ENCODE assay signal across 26 cellular contexts in the genomic region with DNA sequence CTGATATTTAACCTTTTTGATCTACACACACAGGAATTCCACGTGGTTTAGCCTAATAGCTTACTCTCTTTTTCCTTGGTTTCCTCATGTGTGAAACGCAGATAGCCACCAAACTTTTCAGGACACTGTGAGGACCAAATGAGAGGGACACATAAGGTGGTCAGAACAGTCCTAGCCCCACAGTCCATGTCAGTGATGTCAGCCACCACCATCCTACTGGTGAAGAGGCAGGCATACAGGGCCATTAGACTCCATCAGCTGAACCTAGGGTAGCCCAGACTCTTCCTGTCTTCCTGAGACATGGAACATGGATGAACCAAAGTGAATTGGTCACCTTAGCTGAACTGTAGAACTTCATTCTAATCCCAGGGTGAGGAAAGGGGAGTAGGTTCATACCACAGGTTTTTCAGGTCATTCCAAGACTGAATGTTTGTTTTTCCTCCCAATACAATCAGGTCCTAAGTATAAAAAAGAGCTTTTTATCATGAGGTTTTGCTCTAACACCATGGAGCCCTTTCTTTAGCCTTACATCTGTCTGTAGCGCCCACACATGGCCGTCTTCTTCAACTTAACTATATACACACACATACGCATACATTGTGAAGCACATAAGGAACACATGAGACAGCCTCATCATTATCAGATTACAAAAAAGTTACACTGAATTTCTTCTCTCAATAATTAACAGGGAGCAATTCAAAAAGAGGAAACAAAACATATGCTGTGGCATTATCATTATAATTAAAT. TPM values are rescaled to one million over a fixed set of nuclear protein-coding genes. Genes with fewer than 3 reads are reported as not detected.
DNase-seq lines count a peak whose midpoint lies in the region; ATAC-seq, FAIRE-seq and TF ChIP-seq lines count a peak whose summit lies in the region.
"Had no signal": no experiment of that assay in that cellular context is flagged by ENCODE, and none has a peak within 500 bp of the region (broad histone marks: within the 10 kb centered on the region; RNA-seq: fewer than 3 reads in every experiment).

No MANE protein-coding gene starts in this region.

- in situ Hi-C loops in HepG2 (cut with HindIII; ENCODE audit: extremely low pct_ligation_motif_present, low pct_unique_long_range_greater_than_20kb) = no loop called here

- FAIRE-seq in HepG2 (lab: Jason Lieb, UNC) = no peak
- FAIRE-seq: A549, D721Med, H1 had no signal

- H3K79me2 ChIP-seq in HepG2 (ENCODE audit: insufficient read depth, low read length) = no peaks in the 10 kb centered on the region

- no peak for TF ChIP-seq EP300 in HepG2 (IDR thresholded peaks at IDR 0.05; ENCODE audit: low read depth in 2 of 2, low read length in 2 of 2)
- TF ChIP-seq EP300 in HepG2 (CRISPR knock-in tag; IDR thresholded peaks at IDR 0.05; ENCODE audit: borderline replicate concordance) = no peak

- H3K4me1 Mint-ChIP-seq in activated T-helper 17 cell treated with anti-CD3 and anti-CD28 coated beads, Interleukin-2, amount 50 U/mL, for 72 hours = no peaks in the 10 kb centered on the region

- POLR2A ChIA-PET in HepG2 (lab: Yijun Ruan, JAX) = interaction anchor here (1.4 to 5.8 kb wide), 2 partner anchors 18 to 23 kb away, joined by 3 to 33 read pairs; a partner anchor contains a TSS

- no peak overlapping the region for H2AFZ ChIP-seq in HepG2 (ENCODE audit: low read length)

- no peaks in the 10 kb centered on the region for H3K9me3 ChIP-seq in heart right ventricle
- H3K9me3 ChIP-seq in HepG2 (ENCODE audit: low read length) = no peaks in the 10 kb centered on the region
- no peaks in the 10 kb centered on the region for H3K9me3 ChIP-seq in tibial artery
- H3K9me3 ChIP-seq: A549, lower lobe of right lung, neutrophil, upper lobe of left lung had no signal

- H3K4me1 ChIP-seq in heart right ventricle (peaks cover 0 to 60% (median 34%) of the 10 kb centered on the region in 9 donors), HepG2 (ENCODE audit: insufficient read depth, low read length) (peaks cover 37% of the 10 kb centered on the region), tibial artery (peaks cover 0 to 37% (median 20%) of the 10 kb centered on the region in 4 donors)
- H3K4me1 ChIP-seq: lower lobe of right lung had no signal

- DNase-seq in heart right ventricle = no peak
- DNase-seq in Right ventricle myocardium superior = no peak
- DNase-seq in HepG2 (ENCODE audit: low spot score) = no peak
- DNase-seq in tibial artery = no peak
- DNase-seq in head of caudate nucleus = no peak
- DNase-seq: activated CD4-positive, CD25-positive, alpha-beta regulatory T cell treated with anti-CD3 and anti-CD28 coated beads, Interleukin-2, amount 50 U/mL, for 72 hours; activated CD8-positive, alpha-beta T cell treated with anti-CD3 and anti-CD28 coated beads for 36 hours; activated gamma-delta T cell treated with Interleukin-2 at 50 U/mL for 16 hours; activated T-cell treated with anti-CD3 and anti-CD28 coated beads for 4 hours; cortex of kidney; immature natural killer cell; lower lobe of right lung; NCI-H1694; NCI-H526; SHP77; stimulated activated CD4-positive, alpha-beta T cell treated with anti-CD3 and anti-CD28 coated beads, Interleukin-4, amount 100 ng/mL, for 4 hours; stimulated activated naive CD8-positive, alpha-beta T cell treated with anti-CD3 and anti-CD28 coated beads, Interleukin-15, amount 100 ng/mL, for 72 hours; SW 1271; upper lobe of left lung had no signal

- H3K27ac Mint-ChIP-seq in activated T-helper 17 cell treated with anti-CD3 and anti-CD28 coated beads, Interleukin-2, amount 50 U/mL, for 72 hours = peak overlapping the region; percentile 11
- H3K27ac Mint-ChIP-seq: activated CD8-positive, alpha-beta T cell treated with anti-CD3 and anti-CD28 coated beads for 36 hours had no signal

- H3K36me3 ChIP-seq in heart right ventricle (peaks cover 0 to 8% (median 0%) of the 10 kb centered on the region in 9 donors), HepG2 (replicated peaks in 1 of 2; ENCODE audit: control insufficient read depth in 1 of 2, insufficient read depth in 2 of 2, low read length in 2 of 2) (no peaks in the 10 kb centered on the region), tibial artery (peaks cover 0 to 4% (median 0%) of the 10 kb centered on the region in 3 donors)
- H3K36me3 ChIP-seq: neutrophil had no signal

- no peaks in the 10 kb centered on the region for H3K36me3 Mint-ChIP-seq in activated T-helper 17 cell treated with anti-CD3 and anti-CD28 coated beads, Interleukin-2, amount 50 U/mL, for 72 hours (ENCODE audit: low read depth)

- H3K4me3 ChIP-seq in heart right ventricle = no peak overlapping the region
- H3K4me3 ChIP-seq in HepG2 (replicated peaks in 1 of 3; ENCODE audit: insufficient read depth in 1 of 3, low read depth in 2 of 3, low read length in 3 of 3) = no peak overlapping the region
- no peak overlapping the region for H3K4me3 ChIP-seq in tibial artery
- H3K4me3 ChIP-seq: A549, lower lobe of right lung, upper lobe of left lung had no signal

- no peak overlapping the region for H3K9ac ChIP-seq in HepG2 (ENCODE audit: insufficient read depth, low read depth, low read length)

- H4K20me1 ChIP-seq in HepG2 (ENCODE audit: insufficient read depth, low read length) = no peaks in the 10 kb centered on the region

- TF ChIP-seq RAD21 in HepG2 (CRISPR knock-in tag; IDR thresholded peaks at IDR 0.05) = no peak

- H3K4me3 Mint-ChIP-seq in activated T-helper 17 cell treated with anti-CD3 and anti-CD28 coated beads, Interleukin-2, amount 50 U/mL, for 72 hours = no peak overlapping the region
- H3K4me3 Mint-ChIP-seq: activated CD8-positive, alpha-beta T cell treated with anti-CD3 and anti-CD28 coated beads for 36 hours; immature natural killer cell; stimulated activated naive CD8-positive, alpha-beta T cell treated with anti-CD3 and anti-CD28 coated beads, Interleukin-15, amount 100 ng/mL, for 72 hours had no signal

- H3K27ac ChIP-seq in heart right ventricle = peak overlapping the region in 6 of 10 donors; percentile 2 to 49 (median 31)
- H3K27ac ChIP-seq in HepG2 (ENCODE audit: extremely low read length, insufficient read depth, low read length) = no peak overlapping the region
- H3K27ac ChIP-seq in tibial artery = peak overlapping the region; percentile 52 to 56
- H3K27ac ChIP-seq: lower lobe of right lung had no signal

- no TSS peak for BruUV-seq in HepG2 (replicated peaks; lab: Mats Ljungman, UMichigan)

- TF ChIP-seq CTCF in heart right ventricle (IDR thresholded peaks at IDR 0.05) (no peak), HepG2 (CRISPR knock-in tag; IDR thresholded peaks at IDR 0.05) (no peak), tibial artery (IDR thresholded peaks at IDR 0.05) (no peak)

- H3K27me3 ChIP-seq in heart right ventricle (no peaks in the 10 kb centered on the region), HepG2 (ENCODE audit: control insufficient read depth in 1 of 2, insufficient read depth in 2 of 2, low read length in 2 of 2) (no peaks in the 10 kb centered on the region), tibial artery (no peaks in the 10 kb centered on the region)
- H3K27me3 ChIP-seq: neutrophil, upper lobe of left lung had no signal

- no peaks in the 10 kb centered on the region for H3K9me3 Mint-ChIP-seq in activated T-helper 17 cell treated with anti-CD3 and anti-CD28 coated beads, Interleukin-2, amount 50 U/mL, for 72 hours
- H3K9me3 Mint-ChIP-seq: activated CD8-positive, alpha-beta T cell treated with anti-CD3 and anti-CD28 coated beads for 36 hours; immature natural killer cell; stimulated activated naive CD8-positive, alpha-beta T cell treated with anti-CD3 and anti-CD28 coated beads, Interleukin-15, amount 100 ng/mL, for 72 hours had no signal

- H3K4me2 ChIP-seq in HepG2 (ENCODE audit: low read depth, low read length) = no peak overlapping the region
- H3K4me2 ChIP-seq: A549 had no signal

- ATAC-seq in heart right ventricle (no peak), Right ventricle myocardium superior (ENCODE audit: poor library complexity) (no peak), HepG2 (peak; percentile 51), esophagus mucosa (no peak), HG03159 (IDR thresholded peaks at IDR 0.05; ENCODE audit: unreplicated experiment) (no peak)
- no peak for ATAC-seq in activated T-helper 17 cell treated with anti-CD3 and anti-CD28 coated beads, Interleukin-2, amount 50 U/mL, for 72 hours (replicated peaks)
- ATAC-seq: activated CD8-positive, alpha-beta T cell treated with anti-CD3 and anti-CD28 coated beads for 36 hours; lower lobe of right lung; stimulated activated naive CD8-positive, alpha-beta T cell treated with anti-CD3 and anti-CD28 coated beads, Interleukin-15, amount 100 ng/mL, for 72 hours had no signal

- 91 to 92% methylated on average over 5 of the region's 5 CpGs for WGBS in heart right ventricle, 2 donors
- WGBS in HepG2 (ENCODE audit: low lambda C conversion rate) = 98% methylated on average over 5 of the region's 5 CpGs

- CTCF ChIA-PET in HepG2 (lab: Yijun Ruan, JAX; ENCODE audit: low intra/inter-chr PET ratio, low total read pairs) = no interaction called here

- no peak for TF ChIP-seq POLR2A in HepG2 (IDR thresholded peaks at IDR 0.05; ENCODE audit: insufficient read depth in 1 of 2, low read depth in 2 of 2, low read length in 2 of 2)

- H3K27me3 Mint-ChIP-seq in activated T-helper 17 cell treated with anti-CD3 and anti-CD28 coated beads, Interleukin-2, amount 50 U/mL, for 72 hours = no peaks in the 10 kb centered on the region
- H3K27me3 Mint-ChIP-seq: activated CD8-positive, alpha-beta T cell treated with anti-CD3 and anti-CD28 coated beads for 36 hours; stimulated activated naive CD8-positive, alpha-beta T cell treated with anti-CD3 and anti-CD28 coated beads, Interleukin-15, amount 100 ng/mL, for 72 hours had no signal

- intact Hi-C loops in heart right ventricle (cut with DNase I) (no loop called here), Right ventricle myocardium superior (cut with DNase I) (no loop called here), HepG2 (cut with micrococcal nuclease; ENCODE audit: unreplicated experiment) (no loop called here), tibial artery (cut with DNase I; ENCODE audit: low total_unique reads) (no loop called here), head of caudate nucleus (cut with DNase I) (no loop called here)

RNA-seq across cellular contexts. Expression of a gene that starts 18.4 kb away (rescaled TPM):
- 10 to 100 TPM; 39.0 to 67.9 (median 57.6) TPM for total RNA-seq in heart right ventricle
- polyA plus RNA-seq in heart right ventricle = 10 to 100 TPM; 26.4 to 28.8 TPM
- total RNA-seq in Right ventricle myocardium superior = 45.8 TPM
- total RNA-seq in activated T-helper 17 cell treated with anti-CD3 and anti-CD28 coated beads, Interleukin-2, amount 50 U/mL, for 72 hours = 10 to 100 TPM; 39.3 to 49.4 TPM
- total RNA-seq in HepG2 (2016; rRNA removed; fragmentation: Illumina TruSeq; extraction: Trizol) = 84.6 and 136 TPM in 2 replicates
- total RNA-seq in HepG2 (2016; cell fraction: cytosol; rRNA removed; fragmentation: Illumina TruSeq; extraction: Trizol; ENCODE audit: low read depth) = 93.0 and 99.3 TPM in 2 replicates
- total RNA-seq in HepG2 (2016; cell fraction: insoluble cytoplasmic fraction; rRNA removed; fragmentation: Illumina TruSeq; extraction: Trizol) = 80.6 and 139 TPM in 2 replicates
- 85.8 and 94.3 TPM in 2 replicates for total RNA-seq in HepG2 (2016; cell fraction: membrane; rRNA removed; fragmentation: Illumina TruSeq; extraction: Trizol)
- total RNA-seq in HepG2 (2016; cell fraction: nucleus; rRNA removed; fragmentation: Illumina TruSeq; extraction: Trizol) = 92.5 and 95.6 TPM in 2 replicates
- 138 and 215 TPM in 2 replicates for polyA plus RNA-seq in HepG2 (2011; rRNA removed)
- polyA plus RNA-seq in HepG2 (2011; cell fraction: cytosol; rRNA removed) = 94.2 and 119 TPM in 2 replicates
- 66.9 and 70.1 TPM in 2 replicates for polyA plus RNA-seq in HepG2 (2011; cell fraction: nucleus; rRNA removed)
- 104 and 115 TPM in 2 replicates for polyA plus RNA-seq in HepG2 (2012)
- polyA plus RNA-seq in HepG2 (2016; cell fraction: cytosol; fragmentation: Illumina TruSeq; extraction: Trizol; ENCODE audit: low read depth) = 17.6 and 20.3 TPM in 2 replicates
- 211 and 217 TPM in 2 replicates for polyA plus RNA-seq in HepG2 (2016; cell fraction: insoluble cytoplasmic fraction; fragmentation: Illumina TruSeq; extraction: Trizol; ENCODE audit: low read depth)
- polyA plus RNA-seq in HepG2 (2016; cell fraction: membrane; fragmentation: Illumina TruSeq; extraction: Trizol; ENCODE audit: low read depth) = 41.9 and 49.1 TPM in 2 replicates
- polyA plus RNA-seq in HepG2 (2016; cell fraction: nucleus; fragmentation: Illumina TruSeq; extraction: Trizol; ENCODE audit: insufficient read depth, low read depth) = 168 and 175 TPM in 2 replicates
- polyA minus RNA-seq in HepG2 (2011; rRNA and poly(A)+ RNA removed; ENCODE audit: low replicate concordance) = 157 and 264 TPM in 2 replicates
- polyA minus RNA-seq in HepG2 (2011; cell fraction: cytosol; rRNA and poly(A)+ RNA removed) = 128 and 137 TPM in 2 replicates
- polyA minus RNA-seq in HepG2 (2011; cell fraction: nucleus; rRNA and poly(A)+ RNA removed) = 140 and 141 TPM in 2 replicates
- total RNA-seq in esophagus mucosa = 179 TPM
